Comparison of ENCODE assay signal across 9 cellular contexts in genomic region chr1:68346192-68346808, GRCh38.
DNase-seq lines count a peak whose midpoint lies in the region; TF ChIP-seq lines count a peak whose summit lies in the region.
"Had no signal": no experiment of that assay in that cellular context is flagged by ENCODE, and none has a peak within 500 bp of the region (broad histone marks: within the 10 kb centered on the region; RNA-seq: fewer than 3 reads in every experiment).

No MANE protein-coding gene starts in this region.

- H3K27me3 ChIP-seq in smooth muscle cell (ENCODE audit: low read depth) (no peaks in the 10 kb centered on the region), suprapubic skin (no peaks in the 10 kb centered on the region)

- H3K79me2 ChIP-seq in smooth muscle cell (ENCODE audit: low read depth) = no peaks in the 10 kb centered on the region

- no peak overlapping the region for H3K9ac ChIP-seq in smooth muscle cell (ENCODE audit: low read depth)

- DNase-seq in NCI-H2171 treated with DMSO at 0.1 percent for 48 hours (lab: John Stamatoyannopoulos, UW) = peak; percentile 40
- no peak for DNase-seq in NCI-H2171 (lab: John Stamatoyannopoulos, UW)
- DNase-seq in NCI-H69 (lab: John Stamatoyannopoulos, UW) = peak; percentile 17
- DNase-seq in erythroblast (lab: John Stamatoyannopoulos, UW) = peak; percentile 1 to 25
- DNase-seq in smooth muscle cell (lab: John Stamatoyannopoulos, UW; ENCODE audit: unreplicated experiment) = no peak
- DNase-seq in NCI-H187 treated with DMSO at 0.1 percent for 48 hours (lab: John Stamatoyannopoulos, UW) = no peak
- no peak for DNase-seq in effector CD8-positive, alpha-beta T cell (lab: John Stamatoyannopoulos, UW)
- no peak for DNase-seq in suprapubic skin (ENCODE audit: low spot score in 2 of 2)

- H3K9me3 ChIP-seq in smooth muscle cell (replicated peaks; ENCODE audit: low read depth) (no peaks in the 10 kb centered on the region), suprapubic skin (no peaks in the 10 kb centered on the region)

- no peak overlapping the region for H3K4me3 ChIP-seq in smooth muscle cell
- H3K4me3 ChIP-seq in suprapubic skin = no peak overlapping the region
- H3K4me3 ChIP-seq: skin epidermis had no signal

- no peak overlapping the region for H2AFZ ChIP-seq in smooth muscle cell (ENCODE audit: low read depth)

- TF ChIP-seq POLR2A in erythroblast (IDR thresholded peaks at IDR 0.05; ENCODE audit: low read length) (no peak), suprapubic skin (IDR thresholded peaks at IDR 0.05) (no peak)

- peak; percentile 55 for TF ChIP-seq CTCF in smooth muscle cell (IDR thresholded peaks at IDR 0.05; ENCODE audit: borderline replicate concordance, insufficient read depth, poor library complexity, severe bottlenecking)
- no peak for TF ChIP-seq CTCF in suprapubic skin (IDR thresholded peaks at IDR 0.05)

- H3K36me3 ChIP-seq in smooth muscle cell (ENCODE audit: low read depth) (no peaks in the 10 kb centered on the region), suprapubic skin (no peaks in the 10 kb centered on the region)

- WGBS in smooth muscle cell (ENCODE audit: low lambda C conversion rate) = 39% methylated on average over 3 of the region's 3 CpGs
- 59% methylated on average over 3 of the region's 3 CpGs for WGBS in suprapubic skin

- no peak overlapping the region for H3K27ac ChIP-seq in smooth muscle cell (ENCODE audit: low read depth)
- no peak overlapping the region for H3K27ac ChIP-seq in suprapubic skin
- H3K27ac ChIP-seq: skin epidermis had no signal

- no peaks in the 10 kb centered on the region for H3K4me1 ChIP-seq in smooth muscle cell (ENCODE audit: low read depth)
- H3K4me1 ChIP-seq in suprapubic skin = peaks cover 6% of the 10 kb centered on the region

- no peaks in the 10 kb centered on the region for H3F3A ChIP-seq in smooth muscle cell (ENCODE audit: low read depth)

- no peak overlapping the region for H3K4me2 ChIP-seq in smooth muscle cell

- H4K20me1 ChIP-seq in smooth muscle cell (ENCODE audit: low read depth) = no peaks in the 10 kb centered on the region

- no peak for TF ChIP-seq EP300 in suprapubic skin (IDR thresholded peaks at IDR 0.05)

Comparison
In these comparisons a context has a peak if more than half of its experiments do, and no peak if none do; other contexts are left out.
1. DNase-seq: peak in NCI-H2171 treated with DMSO at 0.1 percent for 48 hours (single experiment), NCI-H69 (single experiment) and erythroblast (2 of 2); none in NCI-H2171 (single experiment), smooth muscle cell (single experiment), NCI-H187 treated with DMSO at 0.1 percent for 48 hours (single experiment), effector CD8-positive, alpha-beta T cell (single experiment) and suprapubic skin (0 of 2).